18 cellular contexts compared by ENCODE assay signal in the genomic region with DNA sequence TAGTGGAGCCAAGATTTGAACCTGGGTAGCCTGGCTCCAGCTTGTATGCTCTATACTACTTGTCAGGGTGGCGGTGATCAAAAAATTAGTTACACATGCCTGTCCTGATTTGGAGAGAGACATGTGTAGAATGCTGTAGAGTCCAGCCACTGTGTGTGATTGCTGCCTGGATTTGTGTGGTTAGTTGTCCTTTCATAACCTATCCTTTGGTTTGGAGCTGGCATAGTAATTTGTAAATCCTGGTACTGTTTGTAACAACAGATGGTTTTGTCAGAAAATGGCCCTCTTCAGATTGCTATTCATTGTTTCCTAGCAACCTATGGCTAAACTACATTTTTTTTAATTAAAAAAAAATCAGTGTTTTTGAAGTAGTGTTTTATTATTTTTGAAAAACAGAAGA. TPM values are rescaled to one million over a fixed set of nuclear protein-coding genes. Genes with fewer than 3 reads are reported as not detected.
A peak's percentile ranks its signal among the peaks of the same experiment; 100 is the strongest.
DNase-seq lines count a peak whose midpoint lies in the region; ATAC-seq and TF ChIP-seq lines count a peak whose summit lies in the region.
"Had no signal": no experiment of that assay in that cellular context is flagged by ENCODE, and none has a peak within 500 bp of the region (broad histone marks: within the 10 kb centered on the region; RNA-seq: fewer than 3 reads in every experiment).

No MANE protein-coding gene starts in this region.

- H2BK120ac ChIP-seq in mesenchymal stem cell (ENCODE audit: low read depth, low read length): no peak overlapping the region

- ATAC-seq in HG03095 (IDR thresholded peaks at IDR 0.05; ENCODE audit: unreplicated experiment) (no peak), GM18520 (IDR thresholded peaks at IDR 0.05; ENCODE audit: unreplicated experiment) (no peak)
- ATAC-seq: body of pancreas, T-helper 17 cell had no signal

- H2BK5ac ChIP-seq in mesenchymal stem cell (ENCODE audit: low read depth, low read length, poor library complexity, severe bottlenecking): no peak overlapping the region

- H3K4me1 Mint-ChIP-seq in brain: no peaks in the 10 kb centered on the region
- H3K4me1 Mint-ChIP-seq in CD8-positive, alpha-beta memory T cell: peaks cover 0 to 7% (median 0%) of the 10 kb centered on the region in 3 donors
- peaks cover 20% of the 10 kb centered on the region for H3K4me1 Mint-ChIP-seq in activated CD4-positive, alpha-beta memory T cell treated with anti-CD3 and anti-CD28 coated beads, Interleukin-2, amount 10 ng/mL, durations not matched to agents 7 days and 5 days

- no peak overlapping the region for H2AK5ac ChIP-seq in mesenchymal stem cell (ENCODE audit: low read length, severe bottlenecking)

- H3K4me1 ChIP-seq in mesenchymal stem cell (ENCODE audit: control insufficient read depth, insufficient read depth, low read depth, low read length): peaks cover 1% of the 10 kb centered on the region
- H3K4me1 ChIP-seq in CD8-positive, alpha-beta memory T cell (ENCODE audit: insufficient read depth, low read length): no peaks in the 10 kb centered on the region
- H3K4me1 ChIP-seq: body of pancreas had no signal

- peaks cover 17% of the 10 kb centered on the region for H3K79me1 ChIP-seq in mesenchymal stem cell (replicated peaks; ENCODE audit: low read length, poor library complexity, severe bottlenecking)

- no peaks in the 10 kb centered on the region for H3K9me3 ChIP-seq in mesenchymal stem cell (ENCODE audit: control insufficient read depth, low read length)
- no peaks in the 10 kb centered on the region for H3K9me3 ChIP-seq in CD8-positive, alpha-beta memory T cell (ENCODE audit: low read length)
- H3K9me3 ChIP-seq: body of pancreas had no signal

- DNase-seq in Ammon's horn (ENCODE audit: low spot score) (peak; percentile 36), LHCN-M2 (ENCODE audit: low read depth) (peak; percentile 59), mesenchymal stem cell (no peak)
- DNase-seq in CD8-positive, alpha-beta memory T cell: no peak
- DNase-seq in activated CD4-positive, alpha-beta memory T cell treated with anti-CD3 and anti-CD28 coated beads, Interleukin-2, amount 10 ng/mL, durations not matched to agents 7 days and 5 days: no peak
- DNase-seq: activated CD4-positive, alpha-beta T cell treated with anti-CD3 and anti-CD28 coated beads, Interleukin-2, amount 50 U/mL, for 4 hours; activated T-cell treated with anti-CD3 and anti-CD28 coated beads, Interleukin-2, amount 50 U/mL, for 24 hours; body of pancreas; cortex of kidney; NCI-H510A; stimulated activated CD4-positive, alpha-beta T cell treated with anti-CD3 and anti-CD28 coated beads, Interleukin-4, amount 100 ng/mL, for 24 hours; T-helper 17 cell; WERI-Rb-1 had no signal

- POLR2A ChIA-PET in CD8-positive, alpha-beta memory T cell (lab: Charles Lee): no interaction called here
- POLR2A ChIA-PET in activated CD4-positive, alpha-beta memory T cell treated with anti-CD3 and anti-CD28 coated beads, Interleukin-2, amount 10 ng/mL, durations not matched to agents 7 days and 5 days (lab: Charles Lee): interaction anchor here (1.1 to 1.3 kb wide), 2 partner anchors 8 to 15 kb away, joined by 3 read pairs; no protein-coding TSS in a partner anchor

- no peak overlapping the region for H3K27ac ChIP-seq in mesenchymal stem cell (ENCODE audit: low read length, poor library complexity, severe bottlenecking)
- no peak overlapping the region for H3K27ac ChIP-seq in CD8-positive, alpha-beta memory T cell (ENCODE audit: low read depth, low read length)
- H3K27ac ChIP-seq: body of pancreas, skin epidermis, WERI-Rb-1 had no signal

- no peak overlapping the region for H3K4me3 ChIP-seq in mesenchymal stem cell (ENCODE audit: insufficient read depth in 1 of 2, low read depth in 1 of 2, low read length in 2 of 2)
- H3K4me3 ChIP-seq in CD8-positive, alpha-beta memory T cell (ENCODE audit: low read length): no peak overlapping the region
- H3K4me3 ChIP-seq: body of pancreas, skin epidermis had no signal

- no peak overlapping the region for H2BK15ac ChIP-seq in mesenchymal stem cell (ENCODE audit: low read depth, poor library complexity, severe bottlenecking)

- H3K4me2 ChIP-seq in mesenchymal stem cell (ENCODE audit: low read length, poor library complexity, severe bottlenecking): no peak overlapping the region

- no peak overlapping the region for H3K14ac ChIP-seq in mesenchymal stem cell (ENCODE audit: low read length in 2 of 2)

- peak overlapping the region; percentile 74 for H3K9ac ChIP-seq in mesenchymal stem cell (ENCODE audit: low read length)

- no peak overlapping the region for H4K8ac ChIP-seq in mesenchymal stem cell (ENCODE audit: low read length)

- no peak overlapping the region for H3K4ac ChIP-seq in mesenchymal stem cell (ENCODE audit: low read depth in 1 of 2, low read length in 2 of 2)

- peaks cover 61% of the 10 kb centered on the region for H3K36me3 Mint-ChIP-seq in brain
- peaks cover 10 to 82% (median 34%) of the 10 kb centered on the region in 3 donors for H3K36me3 Mint-ChIP-seq in CD8-positive, alpha-beta memory T cell
- H3K36me3 Mint-ChIP-seq in activated CD4-positive, alpha-beta memory T cell treated with anti-CD3 and anti-CD28 coated beads, Interleukin-2, amount 10 ng/mL, durations not matched to agents 7 days and 5 days (ENCODE audit: low read depth): peaks cover 61% of the 10 kb centered on the region

- H3K4me3 Mint-ChIP-seq in brain: peak overlapping the region in 2 of 5 experiments; percentile 39 to 41
- no peak overlapping the region for H3K4me3 Mint-ChIP-seq in CD8-positive, alpha-beta memory T cell
- no peak overlapping the region for H3K4me3 Mint-ChIP-seq in activated CD4-positive, alpha-beta memory T cell treated with anti-CD3 and anti-CD28 coated beads, Interleukin-2, amount 10 ng/mL, durations not matched to agents 7 days and 5 days
- H3K4me3 Mint-ChIP-seq: activated naive CD4-positive, alpha-beta T cell treated with anti-CD3 and anti-CD28 coated beads, Interleukin-2, amount 50 U/mL, for 24 hours; activated T-cell treated with anti-CD3 and anti-CD28 coated beads, Interleukin-2, amount 50 U/mL, for 24 hours; T-helper 17 cell had no signal

- peak overlapping the region in 3 of 5 experiments; percentile 70 to 91 (median 89) for H3K27ac Mint-ChIP-seq in brain
- H3K27ac Mint-ChIP-seq in CD8-positive, alpha-beta memory T cell: no peak overlapping the region
- H3K27ac Mint-ChIP-seq in activated CD4-positive, alpha-beta memory T cell treated with anti-CD3 and anti-CD28 coated beads, Interleukin-2, amount 10 ng/mL, durations not matched to agents 7 days and 5 days: no peak overlapping the region
- H3K27ac Mint-ChIP-seq: activated naive CD4-positive, alpha-beta T cell treated with anti-CD3 and anti-CD28 coated beads, Interleukin-2, amount 50 U/mL, for 24 hours; activated T-cell treated with anti-CD3 and anti-CD28 coated beads, Interleukin-2, amount 50 U/mL, for 24 hours had no signal

- H3K23ac ChIP-seq in mesenchymal stem cell (ENCODE audit: low read length in 2 of 2): peak overlapping the region in 1 of 2 experiments; percentile 89

- H2AFZ ChIP-seq in mesenchymal stem cell (ENCODE audit: low read depth, low read length): no peak overlapping the region

- H4K91ac ChIP-seq in mesenchymal stem cell (ENCODE audit: low read length): no peak overlapping the region

- no peak for TF ChIP-seq CTCF in brain (conservative IDR thresholded peaks at IDR 0.05)

- no peaks in the 10 kb centered on the region for H3K27me3 ChIP-seq in mesenchymal stem cell (ENCODE audit: control insufficient read depth in 1 of 2, insufficient read depth in 1 of 2, low read length in 2 of 2)
- H3K27me3 ChIP-seq in CD8-positive, alpha-beta memory T cell (ENCODE audit: insufficient read depth, low read length, poor library complexity, severe bottlenecking): no peaks in the 10 kb centered on the region
- H3K27me3 ChIP-seq: body of pancreas had no signal

- CTCF ChIA-PET in CD8-positive, alpha-beta memory T cell (lab: Charles Lee): no interaction called here
- CTCF ChIA-PET in activated CD4-positive, alpha-beta memory T cell treated with anti-CD3 and anti-CD28 coated beads, Interleukin-2, amount 10 ng/mL, durations not matched to agents 7 days and 5 days (lab: Charles Lee): interaction anchor here (1.8 kb wide), 1 partner anchor 32 kb away, joined by 5 read pairs; a partner anchor contains a TSS

- 100% methylated on average over 1 of the region's 1 CpG for WGBS in mesenchymal stem cell

- no peaks in the 10 kb centered on the region for H3K27me3 Mint-ChIP-seq in brain
- H3K27me3 Mint-ChIP-seq in CD8-positive, alpha-beta memory T cell: no peaks in the 10 kb centered on the region
- no peaks in the 10 kb centered on the region for H3K27me3 Mint-ChIP-seq in activated CD4-positive, alpha-beta memory T cell treated with anti-CD3 and anti-CD28 coated beads, Interleukin-2, amount 10 ng/mL, durations not matched to agents 7 days and 5 days
- H3K27me3 Mint-ChIP-seq: activated naive CD4-positive, alpha-beta T cell treated with anti-CD3 and anti-CD28 coated beads, Interleukin-2, amount 50 U/mL, for 24 hours; activated T-cell treated with anti-CD3 and anti-CD28 coated beads, Interleukin-2, amount 50 U/mL, for 24 hours; T-helper 17 cell had no signal

- H3K18ac ChIP-seq in mesenchymal stem cell (ENCODE audit: low read depth in 1 of 2, low read length in 2 of 2): no peak overlapping the region

- peaks cover 48 to 88% of the 10 kb centered on the region in 2 experiments for H3K36me3 ChIP-seq in mesenchymal stem cell (ENCODE audit: control insufficient read depth in 1 of 2, insufficient read depth in 2 of 2, low read depth in 1 of 2, low read length in 2 of 2)
- H3K36me3 ChIP-seq in CD8-positive, alpha-beta memory T cell (ENCODE audit: insufficient read depth, low read length): peaks cover 53% of the 10 kb centered on the region

- H2BK12ac ChIP-seq in mesenchymal stem cell (ENCODE audit: low read length in 2 of 2): no peak overlapping the region

- no peaks in the 10 kb centered on the region for H3K9me3 Mint-ChIP-seq in brain
- no peaks in the 10 kb centered on the region for H3K9me3 Mint-ChIP-seq in CD8-positive, alpha-beta memory T cell
- no peaks in the 10 kb centered on the region for H3K9me3 Mint-ChIP-seq in activated CD4-positive, alpha-beta memory T cell treated with anti-CD3 and anti-CD28 coated beads, Interleukin-2, amount 10 ng/mL, durations not matched to agents 7 days and 5 days
- H3K9me3 Mint-ChIP-seq: activated naive CD4-positive, alpha-beta T cell treated with anti-CD3 and anti-CD28 coated beads, Interleukin-2, amount 50 U/mL, for 24 hours; activated T-cell treated with anti-CD3 and anti-CD28 coated beads, Interleukin-2, amount 50 U/mL, for 24 hours had no signal

RNA-seq across cellular contexts. Expression of a gene that starts 30.5 kb away (rescaled TPM):
- 34.5 and 49.8 TPM in 2 replicates for total RNA-seq in LHCN-M2 (2014; rRNA removed)
- 14.0 TPM for polyA plus RNA-seq in LHCN-M2 (2012)
- 1.3 TPM for polyA plus RNA-seq in brain (ENCODE audit: insufficient read depth, low read depth, low replicate concordance)
- 25.3 TPM for polyA plus RNA-seq in mesenchymal stem cell (2013, experiment 1 of 2)
- 24.1 TPM for polyA plus RNA-seq in mesenchymal stem cell (2013, experiment 2 of 2)
- total RNA-seq in CD8-positive, alpha-beta memory T cell: 1 to 10 TPM; 5.3 to 6.4 TPM
- polyA plus RNA-seq in CD8-positive, alpha-beta memory T cell: 0.09 TPM
- 1 to 10 TPM; 3.6 to 4.0 TPM for total RNA-seq in activated CD4-positive, alpha-beta memory T cell treated with anti-CD3 and anti-CD28 coated beads, Interleukin-2, amount 10 ng/mL, durations not matched to agents 7 days and 5 days
- total RNA-seq: T-helper 17 cell had no signal

RNA-seq across cellular contexts. Expression of a gene that starts 31.9 kb away (rescaled TPM):
- 35.8 and 41.8 TPM in 2 replicates for total RNA-seq in LHCN-M2 (2014; rRNA removed)
- 27.6 TPM for polyA plus RNA-seq in LHCN-M2 (2012)
- polyA plus RNA-seq in brain (ENCODE audit: insufficient read depth, low read depth, low replicate concordance): 54.1 TPM
- 28.3 TPM for polyA plus RNA-seq in mesenchymal stem cell (2013, experiment 1 of 2)
- 28.4 TPM for polyA plus RNA-seq in mesenchymal stem cell (2013, experiment 2 of 2)
- 10 to 100 TPM; 64.8 to 70.8 TPM for total RNA-seq in CD8-positive, alpha-beta memory T cell
- polyA plus RNA-seq in CD8-positive, alpha-beta memory T cell: 41.6 TPM
- 10 to 100 TPM; 59.8 to 61.3 TPM for total RNA-seq in activated CD4-positive, alpha-beta memory T cell treated with anti-CD3 and anti-CD28 coated beads, Interleukin-2, amount 10 ng/mL, durations not matched to agents 7 days and 5 days

Comparison
In these comparisons a context has a peak if more than half of its experiments do, and no peak if none do; other contexts are left out.
1. DNase-seq: peak in Ammon's horn (single experiment) and LHCN-M2 (single experiment); none in mesenchymal stem cell (single experiment), CD8-positive, alpha-beta memory T cell (0 of 5) and activated CD4-positive, alpha-beta memory T cell treated with anti-CD3 and anti-CD28 coated beads, Interleukin-2, amount 10 ng/mL, durations not matched to agents 7 days and 5 days (single experiment).
2. H3K27ac Mint-ChIP-seq: peak in brain (3 of 5); none in CD8-positive, alpha-beta memory T cell (0 of 8) and activated CD4-positive, alpha-beta memory T cell treated with anti-CD3 and anti-CD28 coated beads, Interleukin-2, amount 10 ng/mL, durations not matched to agents 7 days and 5 days (single experiment).